9 cellular contexts compared by ENCODE assay signal in genomic region chr11:101436511-101437142, GRCh38.
DNase-seq lines count a peak whose midpoint lies in the region; ATAC-seq and TF ChIP-seq lines count a peak whose summit lies in the region.
"Had no signal": no experiment of that assay in that cellular context is flagged by ENCODE, and none has a peak within 500 bp of the region (broad histone marks: within the 10 kb centered on the region; RNA-seq: fewer than 3 reads in every experiment).

No MANE protein-coding gene starts in this region.

- intact Hi-C loops in dorsolateral prefrontal cortex (cut with DNase I): no loop called here

- H3K4me3 ChIP-seq in dorsolateral prefrontal cortex: no peak overlapping the region
- H3K4me3 ChIP-seq: SJSA1 had no signal

- TF ChIP-seq CTCF in dorsolateral prefrontal cortex (IDR thresholded peaks at IDR 0.05 in 54 of 56, conservative IDR thresholded peaks at IDR 0.05 in 2 of 56; ENCODE audit: low read depth in 1 of 56, partially characterized antibody in 56 of 56) (peak in 49 of 56 donors; percentile 17 to 68 (median 44)), neural crest cell (conservative IDR thresholded peaks at IDR 0.05) (peak; percentile 81)

- no peak overlapping the region for H3K27ac Mint-ChIP-seq in neural crest cell (ENCODE audit: unreplicated experiment)

- ATAC-seq in GM21423 (IDR thresholded peaks at IDR 0.05; ENCODE audit: unreplicated experiment): peak; percentile 52
- no peak for ATAC-seq in GM18861 (IDR thresholded peaks at IDR 0.05; ENCODE audit: unreplicated experiment)

- H3K4me3 Mint-ChIP-seq in neural crest cell: no peak overlapping the region

- H3K4me1 Mint-ChIP-seq in neural crest cell: no peaks in the 10 kb centered on the region

- H3K27me3 ChIP-seq in dorsolateral prefrontal cortex: peaks cover 0 to 15% (median 0%) of the 10 kb centered on the region in 45 donors
- H3K27me3 ChIP-seq: SJSA1 had no signal

- no peaks in the 10 kb centered on the region for H3K27me3 Mint-ChIP-seq in neural crest cell (ENCODE audit: low read depth)

- H3K27ac ChIP-seq in dorsolateral prefrontal cortex: no peak overlapping the region
- H3K27ac ChIP-seq: SJSA1 had no signal

- H3K9me3 Mint-ChIP-seq in neural crest cell: no peaks in the 10 kb centered on the region

- H3K36me3 Mint-ChIP-seq in neural crest cell (ENCODE audit: low read depth): no peaks in the 10 kb centered on the region

- DNase-seq in DMS153 treated with DMSO at 0.1 percent for 48 hours (lab: John Stamatoyannopoulos, UW; ENCODE audit: unreplicated experiment) (peak; percentile 10), NCI-H748 (lab: John Stamatoyannopoulos, UW; ENCODE audit: unreplicated experiment) (peak; percentile 62), dorsolateral prefrontal cortex (no peak), neural crest cell (ENCODE audit: low read depth, low spot score) (peak; percentile 42), dedifferentiated amniotic fluid mesenchymal stem cell (ENCODE audit: extremely low spot score) (no peak)
- DNase-seq in stimulated activated naive CD4-positive, alpha-beta T cell treated with Interleukin-2 at 50 U/mL for 16 hours (lab: John Stamatoyannopoulos, UW): no peak

Comparison
In these comparisons a context has a peak if more than half of its experiments do, and no peak if none do; other contexts are left out.
1. DNase-seq: peak in DMS153 treated with DMSO at 0.1 percent for 48 hours (single experiment), NCI-H748 (single experiment) and neural crest cell (single experiment); none in dorsolateral prefrontal cortex (0 of 10), stimulated activated naive CD4-positive, alpha-beta T cell treated with Interleukin-2 at 50 U/mL for 16 hours (single experiment) and dedifferentiated amniotic fluid mesenchymal stem cell (single experiment).